In genomic region chr17:4503283-4504005, GRCh38 we compare ENCODE assay signal across 22 cellular contexts. TPM values are rescaled to one million over a fixed set of nuclear protein-coding genes. Genes with fewer than 3 reads are reported as not detected.
DNase-seq lines count a peak whose midpoint lies in the region; ATAC-seq and TF ChIP-seq lines count a peak whose summit lies in the region.
"Had no signal": no experiment of that assay in that cellular context is flagged by ENCODE, and none has a peak within 500 bp of the region (broad histone marks: within the 10 kb centered on the region; RNA-seq: fewer than 3 reads in every experiment).

No MANE protein-coding gene starts in this region.

- H3K9me3 Mint-ChIP-seq in brain = no peaks in the 10 kb centered on the region
- H3K9me3 Mint-ChIP-seq: activated T-helper 1 cell treated with anti-CD3 and anti-CD28 coated beads, Interleukin-12 subunit alpha, Interleukin-12 subunit beta, Interleukin-2, Interleukin-4 antibody, amounts not matched to agents 30 ng/mL and 10 ng/mL and 1 ng/mL, durations not matched to agents 14 hours and 24 hours and 36 hours; central memory CD8-positive, alpha-beta T cell; H9; naive B cell; stimulated activated memory B cell treated with anti-CD40 and anti-IgM and Interleukin-4, amounts not matched to agents 10 μg/mL and 1 μg/mL and 100 μg/mL, for 72 hours had no signal

- H4K8ac ChIP-seq in neuronal stem cell (ENCODE audit: low read depth, low read length) = no peak overlapping the region

- DNase-seq in Ammon's horn (ENCODE audit: low spot score) (peak; percentile 43), neuronal stem cell (ENCODE audit: low spot score) (no peak)
- DNase-seq: activated CD4-positive, alpha-beta T cell treated with anti-CD3 and anti-CD28 coated beads for 4 hours; activated naive CD4-positive, alpha-beta T cell treated with anti-CD3 and anti-CD28 coated beads, Interleukin-2, amount 50 U/mL, for 16 hours; DMS153; H9; KG1; left colon; naive B cell; NCI-H1694 treated with DMSO at 0.1 percent for 48 hours; stimulated activated CD4-positive, alpha-beta T cell treated with anti-CD3 and anti-CD28 coated beads, Interleukin-4, amount 100 ng/mL, for 1 hour; testis had no signal

- no peak overlapping the region for H3K4me3 ChIP-seq in BLaER1
- H3K4me3 ChIP-seq in neuronal stem cell (ENCODE audit: low read length in 2 of 2) = no peak overlapping the region
- H3K4me3 ChIP-seq: hepatocyte, SJSA1, testis had no signal

- H3K36me3 Mint-ChIP-seq in brain = no peaks in the 10 kb centered on the region
- H3K36me3 Mint-ChIP-seq: naive B cell; stimulated activated memory B cell treated with anti-CD40 and anti-IgM and Interleukin-4, amounts not matched to agents 10 μg/mL and 1 μg/mL and 100 μg/mL, for 72 hours had no signal

- peaks cover 84% of the 10 kb centered on the region for H4K20me1 ChIP-seq in BLaER1

- H3K18ac ChIP-seq in neuronal stem cell (ENCODE audit: low read length) = peak overlapping the region; percentile 25

- no peak overlapping the region for H3K4ac ChIP-seq in neuronal stem cell (ENCODE audit: low read length)

- no peak overlapping the region for H2AFZ ChIP-seq in neuronal stem cell (ENCODE audit: low read length)
- H2AFZ ChIP-seq: hepatocyte had no signal

- H2BK12ac ChIP-seq in neuronal stem cell (ENCODE audit: low read length) = no peak overlapping the region

- no peak overlapping the region for H3K14ac ChIP-seq in neuronal stem cell (ENCODE audit: low read length)

- H2BK15ac ChIP-seq in neuronal stem cell (ENCODE audit: low read length) = no peak overlapping the region

- peaks cover 45% of the 10 kb centered on the region for H3K4me1 Mint-ChIP-seq in brain

- no peak overlapping the region for H3K9ac ChIP-seq in BLaER1
- no peak overlapping the region for H3K9ac ChIP-seq in neuronal stem cell (ENCODE audit: low read depth, low read length, poor library complexity)

- H3K27me3 ChIP-seq in BLaER1 = no peaks in the 10 kb centered on the region
- peaks cover 10 to 78% (median 28%) of the 10 kb centered on the region in 3 experiments for H3K27me3 ChIP-seq in neuronal stem cell (ENCODE audit: control insufficient read depth in 3 of 3, insufficient read depth in 3 of 3, low read depth in 1 of 3, low read length in 3 of 3)
- H3K27me3 ChIP-seq: testis had no signal

- peak overlapping the region in 3 of 5 experiments; percentile 49 to 69 (median 57) for H3K4me3 Mint-ChIP-seq in brain
- H3K4me3 Mint-ChIP-seq: activated T-helper 1 cell treated with anti-CD3 and anti-CD28 coated beads, Interleukin-12 subunit alpha, Interleukin-12 subunit beta, Interleukin-2, Interleukin-4 antibody, amounts not matched to agents 30 ng/mL and 10 ng/mL and 1 ng/mL, durations not matched to agents 14 hours and 24 hours and 36 hours; central memory CD8-positive, alpha-beta T cell; H9; stimulated activated memory B cell treated with anti-CD40 and anti-IgM and Interleukin-4, amounts not matched to agents 10 μg/mL and 1 μg/mL and 100 μg/mL, for 72 hours had no signal

- H3K27ac Mint-ChIP-seq in brain = peak overlapping the region in 2 of 5 experiments; percentile 7 to 73
- H3K27ac Mint-ChIP-seq: activated T-helper 1 cell treated with anti-CD3 and anti-CD28 coated beads, Interleukin-12 subunit alpha, Interleukin-12 subunit beta, Interleukin-2, Interleukin-4 antibody, amounts not matched to agents 30 ng/mL and 10 ng/mL and 1 ng/mL, durations not matched to agents 14 hours and 24 hours and 36 hours; H9; stimulated activated memory B cell treated with anti-CD40 and anti-IgM and Interleukin-4, amounts not matched to agents 10 μg/mL and 1 μg/mL and 100 μg/mL, for 72 hours had no signal

- H2BK120ac ChIP-seq in neuronal stem cell (ENCODE audit: low read depth, low read length) = no peak overlapping the region

- peaks cover 83% of the 10 kb centered on the region for H3K4me1 ChIP-seq in BLaER1
- H3K4me1 ChIP-seq in neuronal stem cell (ENCODE audit: control insufficient read depth in 2 of 2, insufficient read depth in 1 of 2, low read depth in 1 of 2, low read length in 2 of 2) = peaks cover 2 to 14% of the 10 kb centered on the region in 2 donors

- H3K36me3 ChIP-seq in BLaER1 (no peaks in the 10 kb centered on the region), neuronal stem cell (replicated peaks in 1 of 2; ENCODE audit: control insufficient read depth in 2 of 2, insufficient read depth in 2 of 2, low read length in 2 of 2) (no peaks in the 10 kb centered on the region)
- H3K36me3 ChIP-seq: SJSA1 had no signal

- H2AK5ac ChIP-seq in neuronal stem cell (ENCODE audit: low read depth, low read length) = no peak overlapping the region

- no peak overlapping the region for H2BK5ac ChIP-seq in neuronal stem cell (ENCODE audit: low read length)

- ATAC-seq in GM21576 (IDR thresholded peaks at IDR 0.05; ENCODE audit: unreplicated experiment) = no peak
- no peak for ATAC-seq in GM21360 (IDR thresholded peaks at IDR 0.05; ENCODE audit: unreplicated experiment)
- no peak for ATAC-seq in GM19023 (IDR thresholded peaks at IDR 0.05; ENCODE audit: unreplicated experiment)
- ATAC-seq: left colon; stimulated activated memory B cell treated with anti-CD40 and anti-IgM and Interleukin-4, amounts not matched to agents 10 μg/mL and 1 μg/mL and 100 μg/mL, for 72 hours had no signal

- WGBS in neuronal stem cell (ENCODE audit: extremely low coverage in 2 of 2, insufficient read length in 2 of 2, insufficient replicate concordance in 1 of 2), 2 donors = no CpG with 5 or more reads among the region's 4 CpGs

- H3K27ac ChIP-seq in BLaER1 (0 out of 2 replicates have a peak overlapping the region, but pooled peaks have one; percentile 54), neuronal stem cell (replicated peaks; ENCODE audit: low read length) (no peak overlapping the region)
- H3K27ac ChIP-seq: hepatocyte, SJSA1, testis had no signal

- peak overlapping the region; percentile 82 for H3K4me2 ChIP-seq in BLaER1
- no peak overlapping the region for H3K4me2 ChIP-seq in neuronal stem cell (ENCODE audit: insufficient read depth, low read length, poor library complexity, severe bottlenecking)
- H3K4me2 ChIP-seq: hepatocyte had no signal

- no peak overlapping the region for H3K23ac ChIP-seq in neuronal stem cell (ENCODE audit: low read depth, low read length, poor library complexity)

- H3K79me1 ChIP-seq in neuronal stem cell (ENCODE audit: low read depth, low read length) = no peaks in the 10 kb centered on the region

- H3K9me3 ChIP-seq in BLaER1 (no peaks in the 10 kb centered on the region), neuronal stem cell (replicated peaks in 1 of 2; ENCODE audit: control insufficient read depth in 2 of 2, insufficient read depth in 1 of 2, low read depth in 1 of 2, low read length in 2 of 2) (no peaks in the 10 kb centered on the region)
- H3K9me3 ChIP-seq: SJSA1, testis had no signal

- peaks cover 35% of the 10 kb centered on the region for H3K27me3 Mint-ChIP-seq in brain

- no peak overlapping the region for H4K91ac ChIP-seq in neuronal stem cell (ENCODE audit: low read depth, low read length, poor library complexity)

- TF ChIP-seq CTCF in brain (conservative IDR thresholded peaks at IDR 0.05) = no peak

RNA-seq across cellular contexts. Expression of gene SPNS2, which starts 4.8 kb away (rescaled TPM):
- 17.9 TPM for polyA plus RNA-seq in brain (ENCODE audit: insufficient read depth, low read depth, low replicate concordance)
- polyA plus RNA-seq in neuronal stem cell (2013, experiment 1 of 2) = 0.54 TPM
- polyA plus RNA-seq in neuronal stem cell (2013, experiment 2 of 2) = 0.58 TPM

RNA-seq across cellular contexts. Expression of gene MYBBP1A, which starts 51.7 kb away (rescaled TPM):
- 35.0 TPM for polyA plus RNA-seq in brain (ENCODE audit: insufficient read depth, low read depth, low replicate concordance)
- 15.0 TPM for polyA plus RNA-seq in neuronal stem cell (2013, experiment 1 of 2)
- polyA plus RNA-seq in neuronal stem cell (2013, experiment 2 of 2) = 14.9 TPM

RNA-seq across cellular contexts. Expression of gene GGT6, which starts 56.9 kb away (rescaled TPM):
- 0.17 TPM for polyA plus RNA-seq in brain (ENCODE audit: insufficient read depth, low read depth, low replicate concordance)
- not detected for polyA plus RNA-seq in neuronal stem cell (2013, experiment 1 of 2)
- polyA plus RNA-seq in neuronal stem cell (2013, experiment 2 of 2) = not detected
- polyA plus RNA-seq: hepatocyte had no signal
